In the genomic region with DNA sequence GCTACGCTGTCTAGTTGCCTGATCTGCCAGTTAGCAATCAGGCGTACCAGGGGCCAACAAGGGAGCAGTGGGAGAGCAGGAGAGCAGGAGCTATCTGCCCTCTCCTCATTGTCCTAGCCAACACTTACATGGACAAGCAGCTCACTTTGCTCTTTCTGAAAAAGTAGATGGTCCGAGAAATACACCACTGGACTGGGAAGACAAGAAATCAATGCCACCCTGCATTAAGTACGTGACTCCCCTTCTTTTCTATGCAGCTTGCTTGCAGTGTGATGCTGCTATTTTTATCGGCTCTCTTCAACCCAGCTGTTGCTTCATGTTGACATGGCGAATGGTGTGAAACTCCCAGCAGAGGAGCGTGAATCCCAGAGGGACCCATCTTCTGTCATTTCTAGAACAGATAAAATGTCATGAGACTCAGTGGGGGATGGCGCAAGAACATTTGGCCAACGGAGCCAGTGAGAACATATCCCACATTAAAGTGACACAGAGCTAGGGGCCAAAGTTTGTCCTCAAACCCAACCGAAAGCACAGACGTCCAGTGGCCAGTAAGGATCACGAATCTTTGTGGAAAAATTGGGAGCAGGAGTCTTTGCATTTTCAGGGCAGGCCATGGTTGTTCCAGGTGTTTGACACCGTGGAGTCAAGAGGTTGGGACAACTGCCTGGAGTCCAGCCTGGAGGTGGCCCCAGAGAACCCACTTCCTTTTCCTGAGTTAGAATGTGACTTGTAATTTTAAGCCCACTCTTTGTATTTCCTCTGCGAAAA, we compare ENCODE assay signal across 8 cellular contexts. TPM values are rescaled to one million over a fixed set of nuclear protein-coding genes. Genes with fewer than 3 reads are reported as not detected.
DNase-seq lines count a peak whose midpoint lies in the region; ATAC-seq and TF ChIP-seq lines count a peak whose summit lies in the region.

No MANE protein-coding gene starts in this region.

- H3K4me1 Mint-ChIP-seq in activated naive CD8-positive, alpha-beta T cell treated with anti-CD3 and anti-CD28 coated beads, Interleukin-2, amount 10 ng/mL, durations not matched to agents 7 days and 5 days = peaks cover 51% of the 10 kb centered on the region
- H3K4me1 Mint-ChIP-seq in activated naive CD8-positive, alpha-beta T cell treated with anti-CD3 and anti-CD28 coated beads for 36 hours = peaks cover 40% of the 10 kb centered on the region
- peaks cover 62% of the 10 kb centered on the region for H3K4me1 Mint-ChIP-seq in chondrocyte (ENCODE audit: low read depth)

- H3K27me3 ChIP-seq in thoracic aorta (replicated peaks; ENCODE audit: insufficient read depth) = no peaks in the 10 kb centered on the region

- DNase-seq in activated naive CD8-positive, alpha-beta T cell treated with anti-CD3 and anti-CD28 coated beads, Interleukin-2, amount 10 ng/mL, durations not matched to agents 7 days and 5 days = no peak
- no peak for DNase-seq in activated naive CD8-positive, alpha-beta T cell treated with anti-CD3 and anti-CD28 coated beads for 36 hours
- no peak for DNase-seq in chondrocyte (ENCODE audit: low spot score)
- DNase-seq in thoracic aorta (ENCODE audit: low spot score) = no peak
- no peak for DNase-seq in activated naive CD4-positive, alpha-beta T cell treated with Interleukin-2 at 50 U/mL for 16 hours
- no peak for DNase-seq in epidermal melanocyte (ENCODE audit: insufficient read length, low spot score)
- no peak for DNase-seq in stimulated activated CD4-positive, alpha-beta T cell treated with anti-CD3 and anti-CD28 coated beads, Interleukin-15, amount 100 ng/mL, for 24 hours

- no peaks in the 10 kb centered on the region for H3K9me3 Mint-ChIP-seq in activated naive CD8-positive, alpha-beta T cell treated with anti-CD3 and anti-CD28 coated beads, Interleukin-2, amount 10 ng/mL, durations not matched to agents 7 days and 5 days
- peaks cover 1% of the 10 kb centered on the region for H3K9me3 Mint-ChIP-seq in activated naive CD8-positive, alpha-beta T cell treated with anti-CD3 and anti-CD28 coated beads for 36 hours
- H3K9me3 Mint-ChIP-seq in chondrocyte (ENCODE audit: low read depth) = peaks cover 8% of the 10 kb centered on the region

- H3K4me3 ChIP-seq in thoracic aorta = peak overlapping the region; percentile 17

- H3K4me3 Mint-ChIP-seq in activated naive CD8-positive, alpha-beta T cell treated with anti-CD3 and anti-CD28 coated beads, Interleukin-2, amount 10 ng/mL, durations not matched to agents 7 days and 5 days = peak overlapping the region; percentile 29
- no peak overlapping the region for H3K4me3 Mint-ChIP-seq in activated naive CD8-positive, alpha-beta T cell treated with anti-CD3 and anti-CD28 coated beads for 36 hours
- H3K4me3 Mint-ChIP-seq in chondrocyte (ENCODE audit: unreplicated experiment) = peak overlapping the region; percentile 48

- no peaks in the 10 kb centered on the region for H3K36me3 ChIP-seq in thoracic aorta

- peaks cover 7% of the 10 kb centered on the region for H3K36me3 Mint-ChIP-seq in activated naive CD8-positive, alpha-beta T cell treated with anti-CD3 and anti-CD28 coated beads, Interleukin-2, amount 10 ng/mL, durations not matched to agents 7 days and 5 days
- H3K36me3 Mint-ChIP-seq in activated naive CD8-positive, alpha-beta T cell treated with anti-CD3 and anti-CD28 coated beads for 36 hours = no peaks in the 10 kb centered on the region
- peaks cover 7% of the 10 kb centered on the region for H3K36me3 Mint-ChIP-seq in chondrocyte (ENCODE audit: low read depth)

- no peaks in the 10 kb centered on the region for H3K9me3 ChIP-seq in thoracic aorta

- peak; percentile 24 for TF ChIP-seq CTCF in chondrocyte (IDR thresholded peaks at IDR 0.05)
- TF ChIP-seq CTCF in thoracic aorta (IDR thresholded peaks at IDR 0.05) = no peak

- peak overlapping the region; percentile 46 for H3K27ac Mint-ChIP-seq in activated naive CD8-positive, alpha-beta T cell treated with anti-CD3 and anti-CD28 coated beads, Interleukin-2, amount 10 ng/mL, durations not matched to agents 7 days and 5 days
- no peak overlapping the region for H3K27ac Mint-ChIP-seq in activated naive CD8-positive, alpha-beta T cell treated with anti-CD3 and anti-CD28 coated beads for 36 hours
- H3K27ac Mint-ChIP-seq in chondrocyte (ENCODE audit: unreplicated experiment) = peak overlapping the region; percentile 98

- peaks cover 21 to 42% of the 10 kb centered on the region in 2 donors for H3K4me1 ChIP-seq in thoracic aorta (ENCODE audit: control insufficient read depth in 1 of 2, low read depth in 2 of 2)

- H3K27ac ChIP-seq in thoracic aorta = peak overlapping the region; percentile 36 to 89

- H3K27me3 Mint-ChIP-seq in activated naive CD8-positive, alpha-beta T cell treated with anti-CD3 and anti-CD28 coated beads, Interleukin-2, amount 10 ng/mL, durations not matched to agents 7 days and 5 days = no peaks in the 10 kb centered on the region
- H3K27me3 Mint-ChIP-seq in activated naive CD8-positive, alpha-beta T cell treated with anti-CD3 and anti-CD28 coated beads for 36 hours = no peaks in the 10 kb centered on the region
- H3K27me3 Mint-ChIP-seq in chondrocyte (ENCODE audit: low read depth) = no peaks in the 10 kb centered on the region

- POLR2A ChIA-PET in activated naive CD8-positive, alpha-beta T cell treated with anti-CD3 and anti-CD28 coated beads, Interleukin-2, amount 10 ng/mL, durations not matched to agents 7 days and 5 days (lab: Charles Lee) = interaction anchor here (0.9 to 1.3 kb wide), 3 partner anchors 53 to 221 kb away, joined by 3 to 4 read pairs (median 3); a partner anchor contains a TSS

- ATAC-seq in activated naive CD8-positive, alpha-beta T cell treated with anti-CD3 and anti-CD28 coated beads, Interleukin-2, amount 10 ng/mL, durations not matched to agents 7 days and 5 days (ENCODE audit: low read depth) = no peak
- ATAC-seq in HG03103 (IDR thresholded peaks at IDR 0.05; ENCODE audit: low read depth, unreplicated experiment) = peak; percentile 72
- no peak for ATAC-seq in thoracic aorta (ENCODE audit: insufficient number of reproducible peaks, low FRiP score, low read depth)

RNA-seq across cellular contexts. Expression of a gene that starts 53.7 kb away (rescaled TPM):
- total RNA-seq in activated naive CD8-positive, alpha-beta T cell treated with anti-CD3 and anti-CD28 coated beads, Interleukin-2, amount 10 ng/mL, durations not matched to agents 7 days and 5 days = 10 to 100 TPM; 29.0 to 31.8 TPM
- 10 to 100 TPM; 20.9 to 21.9 TPM for total RNA-seq in activated naive CD8-positive, alpha-beta T cell treated with anti-CD3 and anti-CD28 coated beads for 36 hours
- total RNA-seq in chondrocyte (138 to 191 TPM (median 184 TPM) in 3 replicates), thoracic aorta (100 to 1,000 TPM; 164 to 168 TPM)
